In genomic region chr20:49990310-49990720, GRCh38 we compare ENCODE assay signal across 9 cellular contexts. TPM values are rescaled to one million over a fixed set of nuclear protein-coding genes. Genes with fewer than 3 reads are reported as not detected.
DNase-seq lines count a peak whose midpoint lies in the region; ATAC-seq and TF ChIP-seq lines count a peak whose summit lies in the region.
"Had no signal": no experiment of that assay in that cellular context is flagged by ENCODE, and none has a peak within 500 bp of the region (broad histone marks: within the 10 kb centered on the region; RNA-seq: fewer than 3 reads in every experiment).

No MANE protein-coding gene starts in this region.

- no peak for ATAC-seq in HG03469 (IDR thresholded peaks at IDR 0.05; ENCODE audit: unreplicated experiment)

- H3K4me1 ChIP-seq in duodenal mucosa (ENCODE audit: control insufficient read depth in 1 of 2, insufficient read depth in 2 of 2, low read length in 2 of 2) (peaks cover 13 to 18% of the 10 kb centered on the region in 2 donors), tibial artery (peaks cover 0 to 47% (median 21%) of the 10 kb centered on the region in 4 donors)

- H3K9ac ChIP-seq in duodenal mucosa (ENCODE audit: low read depth in 1 of 2, low read length in 2 of 2): no peak overlapping the region

- no peaks in the 10 kb centered on the region for H3K36me3 Mint-ChIP-seq in mesothelial cell of epicardium

- H3K27me3 ChIP-seq in MG63 (no peaks in the 10 kb centered on the region), duodenal mucosa (ENCODE audit: control insufficient read depth in 1 of 2, insufficient read depth in 2 of 2, low read length in 2 of 2) (no peaks in the 10 kb centered on the region), tibial artery (no peaks in the 10 kb centered on the region)

- H3K4me3 ChIP-seq in MG63 (no peak overlapping the region), duodenal mucosa (ENCODE audit: low read depth in 1 of 2, low read length in 2 of 2) (no peak overlapping the region), tibial artery (no peak overlapping the region)

- H3K4me3 Mint-ChIP-seq in mesothelial cell of epicardium: no peak overlapping the region

- H3K36me3 ChIP-seq in MG63 (peaks cover 39% of the 10 kb centered on the region), duodenal mucosa (ENCODE audit: control insufficient read depth in 1 of 2, insufficient read depth in 2 of 2, low read length in 2 of 2) (no peaks in the 10 kb centered on the region), tibial artery (peaks cover 0 to 9% (median 0%) of the 10 kb centered on the region in 3 donors)

- TF ChIP-seq CTCF in mesothelial cell of epicardium (IDR thresholded peaks at IDR 0.05; ENCODE audit: unreplicated experiment) (no peak), tibial artery (IDR thresholded peaks at IDR 0.05) (no peak)

- intact Hi-C loops in tibial artery (cut with DNase I; ENCODE audit: low total_unique reads): no loop called here

- H3K9me3 ChIP-seq in MG63 (no peaks in the 10 kb centered on the region), duodenal mucosa (ENCODE audit: control insufficient read depth in 1 of 2, low read length in 2 of 2) (no peaks in the 10 kb centered on the region), tibial artery (no peaks in the 10 kb centered on the region)

- DNase-seq in MG63 (peak; percentile 85), mesothelial cell of epicardium (ENCODE audit: low spot score in 2 of 2, unreplicated experiment in 2 of 2) (no peak), tibial artery (no peak), DMS 273 treated with DMSO at 0.1 percent for 48 hours (lab: John Stamatoyannopoulos, UW) (no peak), inferior parietal cortex (ENCODE audit: extremely low spot score) (no peak)
- DNase-seq: activated gamma-delta T cell treated with Interleukin-2 at 50 U/mL for 16 hours, NCI-H510A had no signal

- H3K27ac ChIP-seq in duodenal mucosa (ENCODE audit: low read depth, low read length) (peak overlapping the region; percentile 66), tibial artery (peak overlapping the region; percentile 29 to 64)

- H3K9me3 Mint-ChIP-seq in mesothelial cell of epicardium: no peaks in the 10 kb centered on the region

- H3K27ac Mint-ChIP-seq in mesothelial cell of epicardium: peak overlapping the region; percentile 90

- peaks cover 43% of the 10 kb centered on the region for H3K4me1 Mint-ChIP-seq in mesothelial cell of epicardium

- H3K27me3 Mint-ChIP-seq in mesothelial cell of epicardium (ENCODE audit: low read depth): no peaks in the 10 kb centered on the region

RNA-seq across cellular contexts. Expression of gene SNAI1, which starts 7.5 kb away (rescaled TPM):
- total RNA-seq in MG63 (2014; rRNA removed; shearing (Covaris generic); ENCODE audit: low replicate concordance): 0.12 and 0.82 TPM in 2 replicates
- total RNA-seq in mesothelial cell of epicardium: 8.5 to 9.7 TPM (median 8.9 TPM) in 3 replicates

RNA-seq across cellular contexts. Expression of gene RNF114, which starts 54.1 kb away (rescaled TPM):
- 86.6 and 89.6 TPM in 2 replicates for total RNA-seq in MG63 (2014; rRNA removed; shearing (Covaris generic); ENCODE audit: low replicate concordance)
- 54.2 to 57.1 TPM (median 54.5 TPM) in 3 replicates for total RNA-seq in mesothelial cell of epicardium
